1 cellular context compared by ENCODE assay signal in genomic region chr12:124741211-124741610, GRCh38.
TF ChIP-seq lines count a peak whose summit lies in the region.

No MANE protein-coding gene starts in this region.

TF ChIP-seq in WTC11, 78 proteins besides CTCF, POLR2A, EP300 and RAD21 (continued from another document):
- no peak for TF ChIP-seq ARID4B (CRISPR knock-in tag; IDR thresholded peaks at IDR 0.05; ENCODE audit: borderline replicate concordance)
- no peak for TF ChIP-seq JUN (CRISPR knock-in tag; IDR thresholded peaks at IDR 0.05)
- no peak for TF ChIP-seq SOX15 (CRISPR knock-in tag; IDR thresholded peaks at IDR 0.05)
- TF ChIP-seq ZNF121 (CRISPR knock-in tag; IDR thresholded peaks at IDR 0.05) = no peak
